In genomic region chr20:46316984-46317684, GRCh38 we compare ENCODE assay signal across 18 cellular contexts. TPM values are rescaled to one million over a fixed set of nuclear protein-coding genes. Genes with fewer than 3 reads are reported as not detected.
"Had no signal": no experiment of that assay in that cellular context is flagged by ENCODE, and none has a peak within 500 bp of the region (broad histone marks: within the 10 kb centered on the region; RNA-seq: fewer than 3 reads in every experiment).

No MANE protein-coding gene starts in this region.

- DNase-seq: activated CD4-positive, alpha-beta memory T cell treated with anti-CD3 and anti-CD28 coated beads, Interleukin-2, amount 10 ng/mL, durations not matched to agents 7 days and 5 days; activated CD4-positive, alpha-beta T cell treated with anti-CD3 and anti-CD28 coated beads for 1 hour; activated naive CD8-positive, alpha-beta T cell treated with anti-CD3 and anti-CD28 coated beads, Interleukin-2, amount 10 ng/mL, durations not matched to agents 7 days and 5 days; activated T-cell treated with anti-CD3 and anti-CD28 coated beads, Interleukin-2, amount 50 U/mL, for 48 hours; anterior cingulate cortex; dorsolateral prefrontal cortex; esophagus squamous epithelium; foreskin fibroblast; head of caudate nucleus; left colon; midbrain; naive thymus-derived CD4-positive, alpha-beta T cell; stimulated activated CD4-positive, alpha-beta T cell treated with anti-CD3 and anti-CD28 coated beads, Interleukin-12 subunit alpha, Interleukin-12 subunit beta, amount 100 ng/mL, for 4 hours; stimulated activated naive CD4-positive, alpha-beta T cell; T-helper 9 cell; transverse colon had no signal

- H3K36me3 ChIP-seq: breast epithelium, esophagus squamous epithelium, transverse colon had no signal

- H3K9me3 ChIP-seq: breast epithelium, esophagus squamous epithelium, transverse colon had no signal

- H3K4me3 ChIP-seq: breast epithelium, dorsolateral prefrontal cortex, esophagus squamous epithelium, lung, transverse colon had no signal

- H3K27ac ChIP-seq: breast epithelium, dorsolateral prefrontal cortex, esophagus squamous epithelium, transverse colon had no signal

- H3K4me1 ChIP-seq: breast epithelium had no signal

RNA-seq across cellular contexts. Expression of gene CDH22, which starts 8.8 kb away (rescaled TPM):
- total RNA-seq: activated CD4-positive, alpha-beta memory T cell treated with anti-CD3 and anti-CD28 coated beads, Interleukin-2, amount 10 ng/mL, durations not matched to agents 7 days and 5 days; activated naive CD8-positive, alpha-beta T cell treated with anti-CD3 and anti-CD28 coated beads, Interleukin-2, amount 10 ng/mL, durations not matched to agents 7 days and 5 days; naive thymus-derived CD4-positive, alpha-beta T cell; transverse colon had no signal
- polyA plus RNA-seq: naive thymus-derived CD4-positive, alpha-beta T cell had no signal
